Comparison of ENCODE assay signal across 30 cellular contexts in the genomic region with DNA sequence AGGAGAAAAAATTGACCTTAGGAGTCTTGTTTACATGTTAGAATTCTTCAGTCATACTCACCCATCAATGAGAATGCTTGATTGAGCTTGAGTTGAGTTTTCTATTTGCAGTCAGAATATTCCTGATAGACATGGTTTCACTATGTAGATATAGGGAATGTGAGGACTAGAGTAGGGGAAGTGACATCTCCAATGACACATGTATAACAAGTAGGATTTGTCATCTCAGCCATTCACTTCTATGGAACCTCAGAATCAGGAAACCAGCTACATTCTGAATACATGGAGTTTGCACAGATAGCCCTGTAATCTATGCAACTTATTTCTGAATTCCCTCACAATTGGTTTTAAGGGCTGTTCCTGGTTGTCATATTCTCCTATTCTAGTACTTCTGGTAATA. TPM values are rescaled to one million over a fixed set of nuclear protein-coding genes. Genes with fewer than 3 reads are reported as not detected.
"Had no signal": no experiment of that assay in that cellular context is flagged by ENCODE, and none has a peak within 500 bp of the region (broad histone marks: within the 10 kb centered on the region; RNA-seq: fewer than 3 reads in every experiment).

No MANE protein-coding gene starts in this region.

- H3K4me3 ChIP-seq: K562, SJSA1 had no signal

- H3K27me3 ChIP-seq: SJSA1 had no signal

- DNase-seq: activated CD4-positive, alpha-beta T cell treated with anti-CD3 and anti-CD28 coated beads for 1 hour; activated CD4-positive, alpha-beta T cell treated with anti-CD3 and anti-CD28 coated beads, Interleukin-2, amount 10 ng/mL, durations not matched to agents 24 days and 14 days; activated CD4-positive, alpha-beta T cell treated with anti-CD3 and anti-CD28 coated beads, Interleukin-2, amount 50 U/mL, for 48 hours; activated CD8-positive, alpha-beta memory T cell treated with anti-CD3 and anti-CD28 coated beads, Interleukin-2, amount 10 ng/mL, durations not matched to agents 7 days and 5 days; activated effector memory CD4-positive, alpha-beta T cell treated with Interleukin-2 at 50 U/mL for 16 hours; activated naive CD4-positive, alpha-beta T cell; activated T-cell treated with anti-CD3 and anti-CD28 coated beads, Interleukin-2, amount 50 U/mL, for 24 hours; aorta; Karpas-422; MM.1S; NCI-H1105; NCI-H1436; NCI-H1694 treated with DMSO at 0.1 percent for 48 hours; NCI-H2081; NCI-H510A treated with DMSO at 0.1 percent for 48 hours; NCI-H69; NK-92 treated with Interleukin-12 subunit alpha and Interleukin-12 subunit beta, amount 100 ng/mL, for 24 hours; OCI-M1; RPMI8226; SW 1271 had no signal

- H3K4me1 Mint-ChIP-seq: activated CD8-positive, alpha-beta memory T cell treated with anti-CD3 and anti-CD28 coated beads, Interleukin-2, amount 10 ng/mL, durations not matched to agents 7 days and 5 days had no signal

- H3K27me3 Mint-ChIP-seq: activated CD4-positive, alpha-beta T cell treated with anti-CD3 and anti-CD28 coated beads, Interleukin-2, amount 10 ng/mL, durations not matched to agents 24 days and 14 days; activated CD8-positive, alpha-beta memory T cell treated with anti-CD3 and anti-CD28 coated beads, Interleukin-2, amount 10 ng/mL, durations not matched to agents 7 days and 5 days had no signal

- H3K9me3 Mint-ChIP-seq: activated naive CD4-positive, alpha-beta T cell treated with anti-CD3 and anti-CD28 coated beads, Interleukin-2, amount 50 U/mL, for 24 hours; activated T-cell treated with anti-CD3 and anti-CD28 coated beads, Interleukin-2, amount 50 U/mL, for 24 hours; activated T-helper 1 cell treated with anti-CD3 and anti-CD28 coated beads, Interleukin-12 subunit alpha, Interleukin-12 subunit beta, Interleukin-2, Interleukin-4 antibody, amounts not matched to agents 30 ng/mL and 10 ng/mL and 1 ng/mL, durations not matched to agents 14 hours and 24 hours and 36 hours; T-helper 2 cell treated with Interferon-gamma antibody and Interleukin-4, amounts not matched to agents 5 μg/mL and 100 μg/mL, for 36 hours had no signal

- H3K9me3 ChIP-seq: SJSA1 had no signal

- H3K36me3 ChIP-seq: SJSA1 had no signal

- H3K27ac ChIP-seq: SJSA1 had no signal

- H3K36me3 Mint-ChIP-seq: activated CD8-positive, alpha-beta memory T cell treated with anti-CD3 and anti-CD28 coated beads, Interleukin-2, amount 10 ng/mL, durations not matched to agents 7 days and 5 days; activated naive CD4-positive, alpha-beta T cell treated with anti-CD3 and anti-CD28 coated beads, Interleukin-2, amount 50 U/mL, for 24 hours had no signal

- H3K27ac Mint-ChIP-seq: activated CD4-positive, alpha-beta T cell treated with anti-CD3 and anti-CD28 coated beads, Interleukin-2, amount 10 ng/mL, durations not matched to agents 24 days and 14 days; activated CD8-positive, alpha-beta memory T cell treated with anti-CD3 and anti-CD28 coated beads, Interleukin-2, amount 10 ng/mL, durations not matched to agents 7 days and 5 days; activated naive CD4-positive, alpha-beta T cell treated with anti-CD3 and anti-CD28 coated beads, Interleukin-2, amount 50 U/mL, for 24 hours; activated T-cell treated with anti-CD3 and anti-CD28 coated beads, Interleukin-2, amount 50 U/mL, for 24 hours; activated T-helper 1 cell treated with anti-CD3 and anti-CD28 coated beads, Interleukin-12 subunit alpha, Interleukin-12 subunit beta, Interleukin-2, Interleukin-4 antibody, amounts not matched to agents 30 ng/mL and 10 ng/mL and 1 ng/mL, durations not matched to agents 14 hours and 24 hours and 36 hours; T-helper 2 cell treated with Interferon-gamma antibody and Interleukin-4, amounts not matched to agents 5 μg/mL and 100 μg/mL, for 36 hours; WTC11 had no signal

- H3K4me3 Mint-ChIP-seq: activated CD4-positive, alpha-beta T cell treated with anti-CD3 and anti-CD28 coated beads, Interleukin-2, amount 10 ng/mL, durations not matched to agents 24 days and 14 days; activated CD8-positive, alpha-beta memory T cell treated with anti-CD3 and anti-CD28 coated beads, Interleukin-2, amount 10 ng/mL, durations not matched to agents 7 days and 5 days; activated naive CD4-positive, alpha-beta T cell treated with anti-CD3 and anti-CD28 coated beads, Interleukin-2, amount 50 U/mL, for 24 hours; activated T-cell treated with anti-CD3 and anti-CD28 coated beads, Interleukin-2, amount 50 U/mL, for 24 hours; activated T-helper 1 cell treated with anti-CD3 and anti-CD28 coated beads, Interleukin-12 subunit alpha, Interleukin-12 subunit beta, Interleukin-2, Interleukin-4 antibody, amounts not matched to agents 30 ng/mL and 10 ng/mL and 1 ng/mL, durations not matched to agents 14 hours and 24 hours and 36 hours; T-helper 2 cell treated with Interferon-gamma antibody and Interleukin-4, amounts not matched to agents 5 μg/mL and 100 μg/mL, for 36 hours; WTC11 had no signal

- ATAC-seq: activated CD8-positive, alpha-beta memory T cell treated with anti-CD3 and anti-CD28 coated beads, Interleukin-2, amount 10 ng/mL, durations not matched to agents 7 days and 5 days; K562; Panc1; Right ventricle myocardium inferior; SK-N-SH treated with all-trans-retinoic acid at 6 μM for 48 hours; WTC11 had no signal

RNA-seq across cellular contexts. Expression of a gene that starts 20.1 kb away (rescaled TPM):
- total RNA-seq: activated CD4-positive, alpha-beta T cell treated with anti-CD3 and anti-CD28 coated beads, Interleukin-2, amount 10 ng/mL, durations not matched to agents 24 days and 14 days; activated CD8-positive, alpha-beta memory T cell treated with anti-CD3 and anti-CD28 coated beads, Interleukin-2, amount 10 ng/mL, durations not matched to agents 7 days and 5 days; activated T-helper 1 cell treated with anti-CD3 and anti-CD28 coated beads, Interleukin-12 subunit alpha, Interleukin-12 subunit beta, Interleukin-2, Interleukin-4 antibody, amounts not matched to agents 30 ng/mL and 10 ng/mL and 1 ng/mL, durations not matched to agents 14 hours and 24 hours and 36 hours; aorta; K562; Right ventricle myocardium inferior; SJSA1; T-helper 1 cell treated with Interleukin-12 subunit alpha and Interleukin-12 subunit beta and Interleukin-4 antibody, amounts not matched to agents 30 ng/mL and 1 ng/mL, for 36 hours; WTC11 had no signal
- polyA plus RNA-seq: aorta, K562 had no signal

RNA-seq across cellular contexts. Expression of a gene that starts 27.2 kb away (rescaled TPM):
- total RNA-seq: activated CD4-positive, alpha-beta T cell treated with anti-CD3 and anti-CD28 coated beads, Interleukin-2, amount 10 ng/mL, durations not matched to agents 24 days and 14 days; activated CD8-positive, alpha-beta memory T cell treated with anti-CD3 and anti-CD28 coated beads, Interleukin-2, amount 10 ng/mL, durations not matched to agents 7 days and 5 days; activated T-helper 1 cell treated with anti-CD3 and anti-CD28 coated beads, Interleukin-12 subunit alpha, Interleukin-12 subunit beta, Interleukin-2, Interleukin-4 antibody, amounts not matched to agents 30 ng/mL and 10 ng/mL and 1 ng/mL, durations not matched to agents 14 hours and 24 hours and 36 hours; aorta; K562; Right ventricle myocardium inferior; SJSA1; T-helper 1 cell treated with Interleukin-12 subunit alpha and Interleukin-12 subunit beta and Interleukin-4 antibody, amounts not matched to agents 30 ng/mL and 1 ng/mL, for 36 hours; WTC11 had no signal
- polyA plus RNA-seq: aorta, K562 had no signal
